ENCODE assay signal across 20 cellular contexts in genomic region chr10:69315100-69315542, GRCh38. TPM values are rescaled to one million over a fixed set of nuclear protein-coding genes. Genes with fewer than 3 reads are reported as not detected.
DNase-seq lines count a peak whose midpoint lies in the region; ATAC-seq and TF ChIP-seq lines count a peak whose summit lies in the region.
"Had no signal": no experiment of that assay in that cellular context is flagged by ENCODE, and none has a peak within 500 bp of the region (broad histone marks: within the 10 kb centered on the region; RNA-seq: fewer than 3 reads in every experiment).

No MANE protein-coding gene starts in this region.

- H3K27me3 Mint-ChIP-seq in natural killer cell (ENCODE audit: low read depth in 2 of 2) (no peaks in the 10 kb centered on the region), T-helper 17 cell (no peaks in the 10 kb centered on the region)
- H3K27me3 Mint-ChIP-seq in natural killer cell treated with Interleukin-12 subunit alpha and Interleukin-12 subunit beta and Interleukin-15 and Interleukin-18, amount 100 ng/mL, for 72 hours, result no peaks in the 10 kb centered on the region
- H3K27me3 Mint-ChIP-seq: CD4-positive, CD25-positive, alpha-beta regulatory T cell; IgD-negative memory B cell; naive B cell had no signal

- intact Hi-C loops in natural killer cell (cut with micrococcal nuclease), result no loop called here

- H3K36me3 Mint-ChIP-seq in natural killer cell (no peaks in the 10 kb centered on the region), T-helper 17 cell (ENCODE audit: low read depth) (no peaks in the 10 kb centered on the region)
- no peaks in the 10 kb centered on the region for H3K36me3 Mint-ChIP-seq in natural killer cell treated with Interleukin-12 subunit alpha and Interleukin-12 subunit beta and Interleukin-15 and Interleukin-18, amount 100 ng/mL, for 72 hours
- H3K36me3 Mint-ChIP-seq: CD4-positive, CD25-positive, alpha-beta regulatory T cell; IgD-negative memory B cell; naive B cell had no signal

- H3K4me1 Mint-ChIP-seq in natural killer cell, result peaks cover 19 to 23% of the 10 kb centered on the region in 2 donors
- peaks cover 19 to 23% of the 10 kb centered on the region in 2 donors for H3K4me1 Mint-ChIP-seq in natural killer cell treated with Interleukin-12 subunit alpha and Interleukin-12 subunit beta and Interleukin-15 and Interleukin-18, amount 100 ng/mL, for 72 hours (ENCODE audit: low read depth in 2 of 2)
- peaks cover 13% of the 10 kb centered on the region for H3K4me1 Mint-ChIP-seq in T-helper 17 cell

- TF ChIP-seq CTCF in natural killer cell (IDR thresholded peaks at IDR 0.05), result no peak

- H3K27ac Mint-ChIP-seq in natural killer cell, result no peak overlapping the region
- H3K27ac Mint-ChIP-seq in natural killer cell treated with Interleukin-12 subunit alpha and Interleukin-12 subunit beta and Interleukin-15 and Interleukin-18, amount 100 ng/mL, for 72 hours, result peak overlapping the region in 1 of 2 donors; percentile 86
- H3K27ac Mint-ChIP-seq in T-helper 17 cell, result peak overlapping the region; percentile 61

- ATAC-seq in natural killer cell, result no peak
- no peak for ATAC-seq in natural killer cell treated with Interleukin-12 subunit alpha and Interleukin-12 subunit beta and Interleukin-15 and Interleukin-18, amount 100 ng/mL, for 72 hours
- ATAC-seq in T-helper 17 cell, result no peak
- ATAC-seq: PC-3 had no signal

- no peaks in the 10 kb centered on the region for H3K9me3 Mint-ChIP-seq in natural killer cell
- no peaks in the 10 kb centered on the region for H3K9me3 Mint-ChIP-seq in natural killer cell treated with Interleukin-12 subunit alpha and Interleukin-12 subunit beta and Interleukin-15 and Interleukin-18, amount 100 ng/mL, for 72 hours
- H3K9me3 Mint-ChIP-seq: CD4-positive, CD25-positive, alpha-beta regulatory T cell; IgD-negative memory B cell; naive B cell had no signal

- H3K9me3 ChIP-seq in T-helper 17 cell (ENCODE audit: control insufficient read depth, low read length, poor library complexity, severe bottlenecking), result no peaks in the 10 kb centered on the region
- H3K9me3 ChIP-seq: HAP-1, right lobe of liver had no signal

- DNase-seq in natural killer cell (no peak), T-helper 17 cell (no peak), islet precursor cell (peak; percentile 45), medulla oblongata (ENCODE audit: extremely low spot score) (no peak)
- DNase-seq in natural killer cell treated with Interleukin-12 subunit alpha and Interleukin-12 subunit beta and Interleukin-15 and Interleukin-18, amount 100 ng/mL, for 72 hours (ENCODE audit: low spot score), result no peak
- no peak for DNase-seq in stimulated activated CD4-positive, alpha-beta T cell treated with anti-CD3 and anti-CD28 coated beads, Interleukin-15, amount 100 ng/mL, for 24 hours
- no peak for DNase-seq in stimulated activated naive CD4-positive, alpha-beta T cell (lab: John Stamatoyannopoulos, UW)
- DNase-seq: activated CD8-positive, alpha-beta memory T cell treated with anti-CD3 and anti-CD28 coated beads, Interleukin-2, amount 50 U/mL, for 48 hours; CD4-positive, CD25-positive, alpha-beta regulatory T cell; DMS153; GF-D8; kidney glomerular epithelial cell; naive B cell; NCI-H1436 treated with DMSO at 0.1 percent for 48 hours; NCI-H82; PC-3; right lobe of liver; SHP77 treated with DMSO at 0.1 percent for 48 hours had no signal

- H3K4me3 Mint-ChIP-seq in natural killer cell (peak overlapping the region; percentile 25), T-helper 17 cell (no peak overlapping the region)
- H3K4me3 Mint-ChIP-seq in natural killer cell treated with Interleukin-12 subunit alpha and Interleukin-12 subunit beta and Interleukin-15 and Interleukin-18, amount 100 ng/mL, for 72 hours, result no peak overlapping the region

RNA-seq across cellular contexts. Expression of gene HK1, which starts 36.8 kb away (rescaled TPM):
- total RNA-seq in natural killer cell, result 10 to 100 TPM; 58.4 to 72.6 (median 69.5) TPM
- 100 to 1,000 TPM; 169 to 185 TPM for total RNA-seq in natural killer cell treated with Interleukin-12 subunit alpha and Interleukin-12 subunit beta and Interleukin-15 and Interleukin-18, amount 100 ng/mL, for 72 hours
- 100 to 1,000 TPM in 1 of 2 donors, 10 to 100 TPM in 1; 91.0 to 104 TPM for total RNA-seq in T-helper 17 cell
